8 cellular contexts compared by ENCODE assay signal in genomic region chr19:2543072-2543462, GRCh38.
DNase-seq lines count a peak whose midpoint lies in the region; ATAC-seq, FAIRE-seq and TF ChIP-seq lines count a peak whose summit lies in the region.
"Not testable (repeated sequence)": the region's sequence is repeated elsewhere in the genome, so short reads cannot be mapped to it uniquely, and the experiment has no call there.

No MANE protein-coding gene starts in this region.

- H3K79me1 ChIP-seq in IMR-90 (ENCODE audit: low read depth in 1 of 2, low read length in 2 of 2), result peaks cover 4 to 36% of the 10 kb centered on the region in 2 experiments; a peak in 3 of 4 replicates

- H2BK20ac ChIP-seq in IMR-90 (ENCODE audit: low read depth, low read length), result peak overlapping the region; percentile 40

- WGBS in IMR-90 (ENCODE audit: extremely low coverage in 2 of 2, insufficient read length in 1 of 2), 2 experiments, result 17% methylated on average over 1 of the region's 4 CpGs; no CpG with 5 or more reads in 1 of the 2 experiments
- WGBS in adrenal gland, 4 donors, result 5 to 28% (median 11%) methylated on average over 4 of the region's 4 CpGs

- H3K4me1 ChIP-seq in IMR-90 (ENCODE audit: control insufficient read depth, insufficient read depth, low read length), result peaks cover 33% of the 10 kb centered on the region
- H3K4me1 ChIP-seq in adrenal gland (replicated peaks in 1 of 2), result peaks cover 40 to 69% of the 10 kb centered on the region in 2 donors
- H3K4me1 ChIP-seq in endothelial cell of umbilical vein (ENCODE audit: control insufficient read depth, extremely low read depth, insufficient read depth, low read length), result peaks cover 58% of the 10 kb centered on the region
- H3K4me1 ChIP-seq in neuron (ENCODE audit: insufficient read depth, low read length), result peaks cover 37% of the 10 kb centered on the region
- H3K4me1 ChIP-seq in stomach smooth muscle (ENCODE audit: control insufficient read depth, insufficient read depth, low read length), result peaks cover 61% of the 10 kb centered on the region

- ATAC-seq in IMR-90 (ENCODE audit: low read depth), result not testable (repeated sequence)

- H3K14ac ChIP-seq in IMR-90 (replicated peaks; ENCODE audit: low read depth, low read length), result peak overlapping the region; percentile 18; the same call in 1 of the 2 replicates

- H3K27me3 ChIP-seq in IMR-90 (ENCODE audit: control insufficient read depth, insufficient read depth, low read length); adrenal gland; endothelial cell of umbilical vein (ENCODE audit: control insufficient read depth in 2 of 2, insufficient read depth in 2 of 2, low read length in 2 of 2); layer of hippocampus (ENCODE audit: control insufficient read depth, insufficient read depth, low read length); neuron (ENCODE audit: insufficient read depth, low read length); stomach smooth muscle (ENCODE audit: control insufficient read depth in 1 of 2, insufficient read depth in 2 of 2, low read length in 2 of 2): not testable (repeated sequence)

- not testable (repeated sequence) for H2BK15ac ChIP-seq in IMR-90 (ENCODE audit: low read depth, low read length)

- H4K5ac ChIP-seq in IMR-90 (ENCODE audit: low read depth, low read length), result peak overlapping the region; percentile 38; the same call in 1 of the 2 replicates

- not testable (repeated sequence) for TF ChIP-seq RAD21 in IMR-90 (IDR thresholded peaks at IDR 0.05; ENCODE audit: low read length)

- peak overlapping the region; percentile 79; the same call in 1 of the 2 replicates for H3K56ac ChIP-seq in IMR-90 (ENCODE audit: extremely low read depth, insufficient read depth, low read length)

- not testable (repeated sequence) for TF ChIP-seq POLR2A in IMR-90 (IDR thresholded peaks at IDR 0.05; ENCODE audit: low read depth, low read length); adrenal gland (IDR thresholded peaks at IDR 0.05); endothelial cell of umbilical vein (IDR thresholded peaks at IDR 0.05; ENCODE audit: low read depth, low read length)

- H2AFZ ChIP-seq in IMR-90 (replicated peaks; ENCODE audit: low read length, poor library complexity), result peak overlapping the region; percentile 85
- not testable (repeated sequence) for H2AFZ ChIP-seq in endothelial cell of umbilical vein (ENCODE audit: low read depth, low read length)
- peak overlapping the region; percentile 68 for H2AFZ ChIP-seq in neuron (ENCODE audit: low read depth, low read length)

- peak overlapping the region; percentile 86 for H2BK5ac ChIP-seq in IMR-90 (ENCODE audit: low read depth, low read length, poor library complexity, severe bottlenecking)

- peak overlapping the region; percentile 3; the same call in 1 of the 2 replicates for H2AK5ac ChIP-seq in IMR-90 (ENCODE audit: low read depth, low read length)

- H3K4me2 ChIP-seq in IMR-90 (ENCODE audit: low read depth, low read length), result peak overlapping the region; percentile 56; the same call in 1 of the 2 replicates
- peak overlapping the region; percentile 9 for H3K4me2 ChIP-seq in endothelial cell of umbilical vein (ENCODE audit: insufficient read depth, low read length)

- H3K36me3 ChIP-seq in IMR-90 (ENCODE audit: control insufficient read depth, insufficient read depth, low read length); adrenal gland (replicated peaks in 1 of 2); endothelial cell of umbilical vein (ENCODE audit: control insufficient read depth in 2 of 2, extremely low read depth in 1 of 2, insufficient read depth in 2 of 2, low read length in 2 of 2); neuron (ENCODE audit: insufficient read depth, low read length); stomach smooth muscle (ENCODE audit: control insufficient read depth in 2 of 2, insufficient read depth in 2 of 2, low read length in 2 of 2): not testable (repeated sequence)

- not testable (repeated sequence) for BruUV-seq in IMR-90 (replicated peaks; lab: Mats Ljungman, UMichigan); endothelial cell of umbilical vein (replicated peaks; lab: Mats Ljungman, UMichigan)

- not testable (repeated sequence) for H4K20me1 ChIP-seq in IMR-90 (ENCODE audit: insufficient read depth, low read length); endothelial cell of umbilical vein (replicated peaks; ENCODE audit: control insufficient read depth, extremely low read depth, insufficient read depth, low read length)

- not testable (repeated sequence) for H3K79me2 ChIP-seq in endothelial cell of umbilical vein (ENCODE audit: control insufficient read depth, insufficient read depth, low read length)

- H2BK120ac ChIP-seq in IMR-90 (ENCODE audit: low read depth, low read length), result peak overlapping the region; percentile 92

- peak overlapping the region; percentile 49 for H3K9ac ChIP-seq in IMR-90 (ENCODE audit: low read depth, low read length)
- peak overlapping the region; percentile 49 for H3K9ac ChIP-seq in endothelial cell of umbilical vein (replicated peaks; ENCODE audit: extremely low read depth, insufficient read depth, low read length)
- peak overlapping the region; percentile 66 to 89 for H3K9ac ChIP-seq in stomach smooth muscle (ENCODE audit: low read length in 2 of 2)

- peak overlapping the region; percentile 7 for H3K18ac ChIP-seq in IMR-90 (ENCODE audit: low read depth, low read length)

- peak overlapping the region; percentile 12 to 90 for H4K8ac ChIP-seq in IMR-90 (ENCODE audit: low read depth in 2 of 2, low read length in 2 of 2)

- peak overlapping the region; percentile 88; the same call in 1 of the 2 replicates for H3K23ac ChIP-seq in IMR-90 (ENCODE audit: low read depth, low read length)

- H3K9me1 ChIP-seq in IMR-90 (ENCODE audit: insufficient read depth, low read length); endothelial cell of umbilical vein (replicated peaks; ENCODE audit: control insufficient read depth, extremely low read depth, insufficient read depth, low read length): not testable (repeated sequence)

- H3K9me3 ChIP-seq in IMR-90 (ENCODE audit: control insufficient read depth, insufficient read depth, low read length); adrenal gland (replicated peaks in 1 of 3); endothelial cell of umbilical vein (replicated peaks; ENCODE audit: control insufficient read depth, insufficient read depth, low read length); neuron (ENCODE audit: low read length); stomach smooth muscle (ENCODE audit: control insufficient read depth in 2 of 2, low read length in 2 of 2): not testable (repeated sequence)

- not testable (repeated sequence) for H2AK9ac ChIP-seq in IMR-90 (replicated peaks; ENCODE audit: low read depth, low read length, poor library complexity)

- POLR2A ChIA-PET in IMR-90 (lab: Charles Lee; ENCODE audit: unreplicated experiment), result interaction anchor here (0.5 to 2.8 kb wide), 4 partner anchors 19 to 607 kb away, joined by 3 to 17 read pairs (median 10); partner anchors contain the start of gene GADD45B
- POLR2A ChIA-PET in endothelial cell of umbilical vein (lab: Charles Lee), result interaction anchor here (1.2 to 7.4 kb wide), 7 partner anchors 10 to 68 kb away, joined by 3 to 253 read pairs (median 5); partner anchors contain the start of gene GADD45B

- peak overlapping the region; percentile 81 for H3K4ac ChIP-seq in IMR-90 (ENCODE audit: low read depth, low read length)

- peak overlapping the region; percentile 71; the same call in 1 of the 2 replicates for H4K91ac ChIP-seq in IMR-90 (ENCODE audit: insufficient read depth, low read depth, low read length)

- not testable (repeated sequence) for FAIRE-seq in endothelial cell of umbilical vein (lab: Jason Lieb, UNC)

- intact Hi-C loops in IMR-90 (cut with micrococcal nuclease), result loop anchor here (1.0 kb wide), 3 partner anchors 36 to 67 kb away; partner anchors contain the start of gene GADD45B
- intact Hi-C loops in adrenal gland (cut with DNase I), result loop anchor here (5.0 to 10.0 kb wide), 3 partner anchors 34 to 66 kb away; partner anchors contain the start of gene GADD45B (in 1 of the 2)
- intact Hi-C loops in endothelial cell of umbilical vein (cut with micrococcal nuclease), result loop anchor here (1.0 to 5.0 kb wide), 7 partner anchors 9 to 306 kb away; partner anchors contain the start of genes GADD45B, PLEKHJ1 and SF3A2

- dilution Hi-C loops in IMR-90 (cut with HindIII; ENCODE audit: low sequenced_read_pairs, unreplicated experiment); endothelial cell of umbilical vein (cut with MboI; ENCODE audit: extremely low pct_ligation_motif_present, low sequenced_read_pairs): not testable (repeated sequence)

- CTCF ChIA-PET in IMR-90 (lab: Yijun Ruan, JAX), result interaction anchor here (1.0 to 1.2 kb wide), 3 partner anchors 19 to 71 kb away, joined by 3 read pairs; partner anchors contain the start of gene GADD45B
- CTCF ChIA-PET in endothelial cell of umbilical vein (lab: Charles Lee), result interaction anchor here (0.9 to 5.2 kb wide), 12 partner anchors 9 to 94 kb away, joined by 3 to 73 read pairs (median 10); partner anchors contain the start of gene GADD45B

- H3K27ac ChIP-seq in IMR-90 (ENCODE audit: insufficient read depth, low read length) (peak overlapping the region; percentile 92), VCaP (peak overlapping the region; percentile 97), adrenal gland (peak overlapping the region; percentile 88 to 98 (median 97)), endothelial cell of umbilical vein (ENCODE audit: insufficient read depth, low read depth, low read length) (peak overlapping the region; percentile 99), layer of hippocampus (ENCODE audit: low read depth, low read length) (peak overlapping the region; percentile 99), stomach smooth muscle (ENCODE audit: low read length) (peak overlapping the region; percentile 96)

- in situ Hi-C loops in IMR-90 (cut with MboI; ENCODE audit: low sequenced_read_pairs), result not testable (repeated sequence)

- H3K4me3 ChIP-seq in AG10803 (ENCODE audit: low read length) (peak overlapping the region; percentile 41), neuron (ENCODE audit: low read length) (peak overlapping the region; percentile 39), stomach smooth muscle (ENCODE audit: low read length in 2 of 2) (peak overlapping the region; percentile 40 to 63)
- H3K4me3 ChIP-seq in IMR-90 (ENCODE audit: insufficient read depth, low read depth, low read length); adrenal gland; endothelial cell of umbilical vein (replicated peaks in 1 of 3; ENCODE audit: insufficient read depth in 1 of 3, low read depth in 1 of 3, low read length in 3 of 3): not testable (repeated sequence)

- DNase-seq in AG10803 (ENCODE audit: low read depth); IMR-90; endothelial cell of umbilical vein (ENCODE audit: low read depth, low spot score): not testable (repeated sequence)
- peak in 5 of 7 donors; percentile 57 to 77 (median 64) for DNase-seq in adrenal gland

- TF ChIP-seq CTCF in AG10803 (conservative IDR thresholded peaks at IDR 0.05; ENCODE audit: low read length); IMR-90 (conservative IDR thresholded peaks at IDR 0.05; ENCODE audit: low read depth, low read length); VCaP (conservative IDR thresholded peaks at IDR 0.05); adrenal gland (IDR thresholded peaks at IDR 0.05); endothelial cell of umbilical vein (IDR thresholded peaks at IDR 0.05; ENCODE audit: extremely low read depth in 1 of 2, insufficient read depth in 1 of 2, low read depth in 1 of 2, low read length in 2 of 2): not testable (repeated sequence)
